In genomic region chr3:46881819-46882376, GRCh38 we compare ENCODE assay signal across 8 cellular contexts. TPM values are rescaled to one million over a fixed set of nuclear protein-coding genes. Genes with fewer than 3 reads are reported as not detected.
DNase-seq lines count a peak whose midpoint lies in the region; ATAC-seq lines count a peak whose summit lies in the region.

No MANE protein-coding gene starts in this region.

- no peak for ATAC-seq in stimulated activated effector memory CD8-positive, alpha-beta T cell treated with anti-CD3 and anti-CD28 coated beads, Interleukin-12 subunit alpha, Interleukin-12 subunit beta, amount 100 ng/mL, for 72 hours

- peak overlapping the region; percentile 25 for H3K4me3 Mint-ChIP-seq in activated naive CD8-positive, alpha-beta T cell treated with anti-CD3 and anti-CD28 coated beads for 36 hours
- peak overlapping the region; percentile 63 for H3K4me3 Mint-ChIP-seq in stimulated activated effector memory CD8-positive, alpha-beta T cell treated with anti-CD3 and anti-CD28 coated beads, Interleukin-12 subunit alpha, Interleukin-12 subunit beta, amount 100 ng/mL, for 72 hours

- no peak overlapping the region for H3K27ac Mint-ChIP-seq in activated naive CD8-positive, alpha-beta T cell treated with anti-CD3 and anti-CD28 coated beads for 36 hours
- H3K27ac Mint-ChIP-seq in stimulated activated effector memory CD8-positive, alpha-beta T cell treated with anti-CD3 and anti-CD28 coated beads, Interleukin-12 subunit alpha, Interleukin-12 subunit beta, amount 100 ng/mL, for 72 hours, result no peak overlapping the region

- no peaks in the 10 kb centered on the region for H3K4me1 Mint-ChIP-seq in activated naive CD8-positive, alpha-beta T cell treated with anti-CD3 and anti-CD28 coated beads for 36 hours
- H3K4me1 Mint-ChIP-seq in stimulated activated effector memory CD8-positive, alpha-beta T cell treated with anti-CD3 and anti-CD28 coated beads, Interleukin-12 subunit alpha, Interleukin-12 subunit beta, amount 100 ng/mL, for 72 hours, result peaks cover 20% of the 10 kb centered on the region

- H3K9me3 ChIP-seq in iPS-18c (ENCODE audit: control insufficient read depth, insufficient read depth, low read length), result no peaks in the 10 kb centered on the region

- H3K27me3 Mint-ChIP-seq in activated naive CD8-positive, alpha-beta T cell treated with anti-CD3 and anti-CD28 coated beads for 36 hours, result peaks cover 59% of the 10 kb centered on the region

- H3K36me3 Mint-ChIP-seq in activated naive CD8-positive, alpha-beta T cell treated with anti-CD3 and anti-CD28 coated beads for 36 hours, result no peaks in the 10 kb centered on the region
- H3K36me3 Mint-ChIP-seq in stimulated activated effector memory CD8-positive, alpha-beta T cell treated with anti-CD3 and anti-CD28 coated beads, Interleukin-12 subunit alpha, Interleukin-12 subunit beta, amount 100 ng/mL, for 72 hours, result no peaks in the 10 kb centered on the region

- H3K9me3 Mint-ChIP-seq in activated naive CD8-positive, alpha-beta T cell treated with anti-CD3 and anti-CD28 coated beads for 36 hours, result no peaks in the 10 kb centered on the region
- no peaks in the 10 kb centered on the region for H3K9me3 Mint-ChIP-seq in stimulated activated effector memory CD8-positive, alpha-beta T cell treated with anti-CD3 and anti-CD28 coated beads, Interleukin-12 subunit alpha, Interleukin-12 subunit beta, amount 100 ng/mL, for 72 hours

- peak overlapping the region; percentile 67 for H3K4me3 ChIP-seq in iPS-18c (ENCODE audit: insufficient read depth, low read depth, low read length)

- DNase-seq in DMS53 (lab: John Stamatoyannopoulos, UW) (peak; percentile 7), DMS53 treated with DMSO at 0.1 percent for 48 hours (lab: John Stamatoyannopoulos, UW; ENCODE audit: unreplicated experiment) (no peak), DMS79 treated with DMSO at 0.1 percent for 48 hours (lab: John Stamatoyannopoulos, UW) (no peak), islet precursor cell (no peak), NCI-H510A treated with DMSO at 0.1 percent for 48 hours (lab: John Stamatoyannopoulos, UW) (no peak)
- DNase-seq in activated naive CD8-positive, alpha-beta T cell treated with anti-CD3 and anti-CD28 coated beads for 36 hours, result no peak
- DNase-seq in stimulated activated effector memory CD8-positive, alpha-beta T cell treated with anti-CD3 and anti-CD28 coated beads, Interleukin-12 subunit alpha, Interleukin-12 subunit beta, amount 100 ng/mL, for 72 hours (ENCODE audit: low spot score in 2 of 2), result no peak

RNA-seq across cellular contexts. Expression of gene PTH1R, which starts 4.4 kb away (rescaled TPM):
- total RNA-seq in activated naive CD8-positive, alpha-beta T cell treated with anti-CD3 and anti-CD28 coated beads for 36 hours, result not detected

RNA-seq across cellular contexts. Expression of gene MYL3, which starts 18.7 kb away (rescaled TPM):
- not detected for total RNA-seq in activated naive CD8-positive, alpha-beta T cell treated with anti-CD3 and anti-CD28 coated beads for 36 hours
